ENCODE assay signal across 11 cellular contexts in genomic region chr2:64888591-64889309, GRCh38.
DNase-seq lines count a peak whose midpoint lies in the region; ATAC-seq, FAIRE-seq and TF ChIP-seq lines count a peak whose summit lies in the region.
"Had no signal": no experiment of that assay in that cellular context is flagged by ENCODE, and none has a peak within 500 bp of the region (broad histone marks: within the 10 kb centered on the region; RNA-seq: fewer than 3 reads in every experiment).

No MANE protein-coding gene starts in this region.

- WGBS in A549 (ENCODE audit: missing lambda C conversion rate) = 58% methylated on average over 11 of the region's 11 CpGs

- DNase-seq in A549 (ENCODE audit: low read depth in 1 of 2, low spot score in 1 of 2) = peak; percentile 83 to 85
- DNase-seq in GM23338 (ENCODE audit: low spot score) = peak; percentile 51
- DNase-seq in SW480 (ENCODE audit: low spot score) = peak; percentile 81
- peak; percentile 58 for DNase-seq in glomerular visceral epithelial cell (ENCODE audit: extremely low spot score)
- no peak for DNase-seq in stimulated activated CD4-positive, alpha-beta T cell treated with anti-CD3 and anti-CD28 coated beads, Interleukin-15, amount 100 ng/mL, for 24 hours
- DNase-seq in T-helper 9 cell = no peak
- DNase-seq in left ventricle myocardium superior = no peak
- DNase-seq: NCI-H2081 treated with DMSO at 0.1 percent for 48 hours had no signal

- no peaks in the 10 kb centered on the region for H3K4me1 Mint-ChIP-seq in GM23338

- ATAC-seq in A549 (peak; percentile 94 to 97), GM23338 (peak; percentile 62), GM19467 (IDR thresholded peaks at IDR 0.05; ENCODE audit: unreplicated experiment) (no peak), left ventricle myocardium superior (no peak)

- CTCF ChIA-PET in A549 (lab: Yijun Ruan, JAX) = interaction anchor here (0.6 to 6.5 kb wide), 48 partner anchors 8 to 1027 kb away, joined by 3 to 72 read pairs (median 4); partner anchors contain the start of gene AFTPH

- H3K36me3 Mint-ChIP-seq in GM23338 (ENCODE audit: low read depth) = peaks cover 7% of the 10 kb centered on the region; the same call in 2 of the 3 replicates

- H3K4me1 ChIP-seq in A549 (0 out of 3 replicates have a peak, but pooled peaks cover 3% of the 10 kb centered on the region), GM23338 (ENCODE audit: insufficient read depth) (no peaks in the 10 kb centered on the region)

- no peaks in the 10 kb centered on the region for H3K9me2 ChIP-seq in GM23338 (ENCODE audit: insufficient read depth)

- no peaks in the 10 kb centered on the region for H3K27me3 ChIP-seq in GM23338 (ENCODE audit: insufficient read depth)

- no peak overlapping the region for H3K4me3 ChIP-seq in A549
- H3K4me3 ChIP-seq in GM23338 = no peak overlapping the region

- no peak overlapping the region for H3K27ac ChIP-seq in A549
- no peak overlapping the region for H3K27ac ChIP-seq in GM23338 (ENCODE audit: low read depth)

- H3K27me3 Mint-ChIP-seq in GM23338 (ENCODE audit: insufficient read depth, low read depth, poor library complexity) = peaks cover 2% of the 10 kb centered on the region

- intact Hi-C loops in left ventricle myocardium superior (cut with micrococcal nuclease) = no loop called here

- H4K20me1 ChIP-seq in GM23338 (replicated peaks; ENCODE audit: insufficient read depth) = no peaks in the 10 kb centered on the region

- TF ChIP-seq EP300 in A549 (IDR thresholded peaks at IDR 0.05) = no peak

- H3K4me2 ChIP-seq in A549 (no peak overlapping the region), GM23338 (no peak overlapping the region)

- TF ChIP-seq POLR2A in A549 (IDR thresholded peaks at IDR 0.05; ENCODE audit: low read length) = no peak

- no peaks in the 10 kb centered on the region for H3F3A ChIP-seq in GM23338 (replicated peaks; ENCODE audit: low read depth)

- H3K4me3 Mint-ChIP-seq in GM23338 = no peak overlapping the region
- H3K4me3 Mint-ChIP-seq: stimulated activated naive CD8-positive, alpha-beta T cell treated with anti-CD3 and anti-CD28 coated beads, Interleukin-15, Interleukin-2, amounts not matched to agents 100 ng/mL and 50 ng/mL, for 24 hours had no signal

- H3K9me3 ChIP-seq in A549 = no peaks in the 10 kb centered on the region

- peak; percentile 23 for FAIRE-seq in A549 (lab: Jason Lieb, UNC)
- FAIRE-seq: endometrium had no signal

- peaks cover 41% of the 10 kb centered on the region for H3K9me3 Mint-ChIP-seq in GM23338
- H3K9me3 Mint-ChIP-seq: stimulated activated naive CD8-positive, alpha-beta T cell treated with anti-CD3 and anti-CD28 coated beads, Interleukin-15, Interleukin-2, amounts not matched to agents 100 ng/mL and 50 ng/mL, for 24 hours had no signal

- POLR2A ChIA-PET in A549 (lab: Yijun Ruan, JAX) = interaction anchor here (0.6 kb wide), 1 partner anchor 139 kb away, joined by 5 read pairs; no protein-coding TSS in a partner anchor

- TF ChIP-seq CTCF in A549 (IDR thresholded peaks at IDR 0.05) = peak; percentile 80
- peak; percentile 24 to 64 for TF ChIP-seq CTCF in GM23338 (conservative IDR thresholded peaks at IDR 0.05; ENCODE audit: low read depth in 2 of 2)

- H3K27ac Mint-ChIP-seq in GM23338 = no peak overlapping the region
- H3K27ac Mint-ChIP-seq: stimulated activated naive CD8-positive, alpha-beta T cell treated with anti-CD3 and anti-CD28 coated beads, Interleukin-15, Interleukin-2, amounts not matched to agents 100 ng/mL and 50 ng/mL, for 24 hours had no signal

- H2AFZ ChIP-seq in GM23338 = no peak overlapping the region

- TF ChIP-seq RAD21 in A549 (conservative IDR thresholded peaks at IDR 0.05 in 1 of 2, IDR thresholded peaks at IDR 0.05 in 1 of 2) = peak; percentile 90 to 91

- H3K79me2 ChIP-seq in GM23338 (replicated peaks; ENCODE audit: insufficient read depth) = no peaks in the 10 kb centered on the region

- H3K36me3 ChIP-seq in GM23338 (ENCODE audit: insufficient read depth) = no peaks in the 10 kb centered on the region

TF ChIP-seq in A549, 52 proteins besides CTCF, POLR2A, EP300 and RAD21 (continues in another document):
- TF ChIP-seq POLR2AphosphoS2 (conservative IDR thresholded peaks at IDR 0.05; ENCODE audit: low read length) (no peak), HOXB13 (CRISPR knock-in tag; IDR thresholded peaks at IDR 0.05; ENCODE audit: low read depth) (no peak), JUNB (IDR thresholded peaks at IDR 0.05) (no peak), SMC3 (IDR thresholded peaks at IDR 0.05) (peak; percentile 68), RNF2 (IDR thresholded peaks at IDR 0.05; ENCODE audit: borderline replicate concordance, low read depth) (no peak), MAZ (IDR thresholded peaks at IDR 0.05; ENCODE audit: borderline replicate concordance, low read depth, low read length) (no peak), HES2 (IDR thresholded peaks at IDR 0.05) (no peak), FOSL2 (IDR thresholded peaks at IDR 0.05) (0 out of 2 replicates have a peak, but pooled peaks have one; percentile 15), FOSL2 (CRISPR knock-in tag; IDR thresholded peaks at IDR 0.05) (peak; percentile 80), BCL3 (IDR thresholded peaks at IDR 0.05) (no peak), CEBPB (IDR thresholded peaks at IDR 0.05) (peak; percentile 84 to 95), CBX2 (IDR thresholded peaks at IDR 0.05; ENCODE audit: borderline replicate concordance, low read depth) (no peak), KDM1A (IDR thresholded peaks at IDR 0.05; ENCODE audit: low read depth) (no peak), MYC (IDR thresholded peaks at IDR 0.05; ENCODE audit: borderline replicate concordance, low read length) (no peak), CHD2 (IDR thresholded peaks at IDR 0.05; ENCODE audit: low read length, partially characterized antibody) (no peak), EHF (CRISPR knock-in tag; IDR thresholded peaks at IDR 0.05) (no peak)

TF ChIP-seq in GM23338, 12 proteins besides CTCF, POLR2A, EP300 and RAD21 (continues in another document):
- TF ChIP-seq NANOG (IDR thresholded peaks at IDR 0.05; ENCODE audit: borderline replicate concordance) = no peak
- no peak for TF ChIP-seq ZNF331 (CRISPR knock-in tag; IDR thresholded peaks at IDR 0.05; ENCODE audit: low read depth)
- no peak for TF ChIP-seq ETS1 (IDR thresholded peaks at IDR 0.05)
- TF ChIP-seq CREB1 (CRISPR knock-in tag; IDR thresholded peaks at IDR 0.05; ENCODE audit: low read depth) = no peak
- TF ChIP-seq EZH2phosphoT487 (IDR thresholded peaks at IDR 0.05; ENCODE audit: unreplicated experiment) = no peak
- no peak for TF ChIP-seq ZNF114 (CRISPR knock-in tag; IDR thresholded peaks at IDR 0.05)
- TF ChIP-seq POLR2AphosphoS5 (IDR thresholded peaks at IDR 0.05; ENCODE audit: low read depth) = no peak
- no peak for TF ChIP-seq STAT1 (IDR thresholded peaks at IDR 0.05; ENCODE audit: unreplicated experiment)
- no peak for TF ChIP-seq EZH2 (IDR thresholded peaks at IDR 0.05; ENCODE audit: low read depth, unreplicated experiment)
- TF ChIP-seq REST (IDR thresholded peaks at IDR 0.05; ENCODE audit: unreplicated experiment) = no peak

Comparison
In these comparisons a context has a peak if more than half of its experiments do, and no peak if none do; other contexts are left out.
1. ATAC-seq: peak in A549 (2 of 2) and GM23338 (single experiment); none in GM19467 (single experiment) and left ventricle myocardium superior (single experiment).
2. DNase-seq: peak in A549 (2 of 2), GM23338 (single experiment), SW480 (single experiment) and glomerular visceral epithelial cell (single experiment); none in stimulated activated CD4-positive, alpha-beta T cell treated with anti-CD3 and anti-CD28 coated beads, Interleukin-15, amount 100 ng/mL, for 24 hours (single experiment), T-helper 9 cell (single experiment) and left ventricle myocardium superior (single experiment).